8 cellular contexts compared by ENCODE assay signal in the genomic region with DNA sequence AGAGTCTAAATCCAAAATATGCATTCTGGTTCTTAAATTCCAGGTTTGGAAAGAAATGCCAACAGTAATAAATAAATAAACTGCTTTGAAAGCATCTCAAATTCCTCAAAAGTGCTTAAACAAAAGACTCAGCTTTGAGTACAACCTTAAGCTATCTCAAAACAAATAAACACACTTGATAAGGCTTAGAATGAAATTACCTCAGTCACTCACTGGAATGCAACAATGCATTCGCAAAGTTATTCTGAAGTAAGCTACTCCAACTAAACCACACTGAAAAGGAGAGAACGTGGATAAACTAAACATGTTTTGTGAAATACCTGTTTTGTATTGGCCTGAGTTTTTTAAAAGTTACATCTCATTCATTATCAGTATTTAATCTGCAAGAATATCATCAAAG. TPM values are rescaled to one million over a fixed set of nuclear protein-coding genes. Genes with fewer than 3 reads are reported as not detected.
DNase-seq lines count a peak whose midpoint lies in the region; ATAC-seq and TF ChIP-seq lines count a peak whose summit lies in the region.

No MANE protein-coding gene starts in this region.

- intact Hi-C loops in A673 (cut with micrococcal nuclease; ENCODE audit: unreplicated experiment) = no loop called here

- ATAC-seq in GM19467 (IDR thresholded peaks at IDR 0.05; ENCODE audit: unreplicated experiment) (no peak), GM18861 (IDR thresholded peaks at IDR 0.05; ENCODE audit: unreplicated experiment) (no peak), GM21367 (IDR thresholded peaks at IDR 0.05; ENCODE audit: unreplicated experiment) (no peak), HG03139 (IDR thresholded peaks at IDR 0.05; ENCODE audit: unreplicated experiment) (no peak)

- H3K27ac ChIP-seq in A673 (ENCODE audit: low read depth, low read length, poor library complexity, severe bottlenecking) (peak overlapping the region; percentile 87), brain microvascular endothelial cell (peak overlapping the region; percentile 91), mesodermal cell (ENCODE audit: low read depth, low read length, severe bottlenecking) (peak overlapping the region; percentile 95)

- peak overlapping the region; percentile 96 for H3K4me3 Mint-ChIP-seq in HFFc6

- H3K27ac Mint-ChIP-seq in HFFc6 = peak overlapping the region; percentile 90

- H3K27me3 ChIP-seq in A673 (replicated peaks; ENCODE audit: insufficient read depth, low read depth, low read length, poor library complexity) = no peaks in the 10 kb centered on the region
- no peaks in the 10 kb centered on the region for H3K27me3 ChIP-seq in brain microvascular endothelial cell (replicated peaks)

- peaks cover 22% of the 10 kb centered on the region for H3K4me1 Mint-ChIP-seq in HFFc6 (ENCODE audit: low read depth)

- H3K4me3 ChIP-seq in A673 (ENCODE audit: low read depth, low read length, poor library complexity, severe bottlenecking) = peak overlapping the region; percentile 87
- H3K4me3 ChIP-seq in brain microvascular endothelial cell (ENCODE audit: low read depth, low read length) = peak overlapping the region; percentile 85
- peak overlapping the region; percentile 59 for H3K4me3 ChIP-seq in mesodermal cell (ENCODE audit: extremely low read depth, insufficient read depth, low read length, poor library complexity, severe bottlenecking)

- H3K9me3 Mint-ChIP-seq in HFFc6 = no peaks in the 10 kb centered on the region

- POLR2A ChIA-PET in A673 (lab: Charles Lee; ENCODE audit: low non-redundant PET) = no interaction called here

- H3K9me3 ChIP-seq in A673 (ENCODE audit: low read depth, low read length, poor library complexity, severe bottlenecking) (no peaks in the 10 kb centered on the region), mesodermal cell (ENCODE audit: control insufficient read depth, low read length) (no peaks in the 10 kb centered on the region)

- CTCF ChIA-PET in A673 (lab: Charles Lee) = no interaction called here

- in situ Hi-C loops in brain microvascular endothelial cell (cut with HindIII; ENCODE audit: low pct_ligation_motif_present, low sequenced_read_pairs) = no loop called here

- H3K4me1 ChIP-seq in A673 (ENCODE audit: insufficient read depth, low read length, poor library complexity, severe bottlenecking) (peaks cover 30% of the 10 kb centered on the region), mesodermal cell (ENCODE audit: control insufficient read depth, insufficient read depth, low read length, poor library complexity, severe bottlenecking) (peaks cover 13% of the 10 kb centered on the region)

- H3K27me3 Mint-ChIP-seq in HFFc6 (ENCODE audit: insufficient read depth) = no peaks in the 10 kb centered on the region; the same call in 1 of the 2 replicates

- no peak for DNase-seq in A673 (ENCODE audit: low spot score)
- DNase-seq in HFFc6 = peak; percentile 18
- no peak for DNase-seq in brain microvascular endothelial cell

- H3K36me3 ChIP-seq in A673 (ENCODE audit: insufficient read depth, low read length, poor library complexity, severe bottlenecking) = peaks cover 3% of the 10 kb centered on the region
- peaks cover 2% of the 10 kb centered on the region for H3K36me3 ChIP-seq in brain microvascular endothelial cell (replicated peaks)
- peaks cover 23% of the 10 kb centered on the region for H3K36me3 ChIP-seq in mesodermal cell (ENCODE audit: control insufficient read depth, insufficient read depth, low read length)

- WGBS in mesodermal cell (ENCODE audit: insufficient coverage in 2 of 2), 2 experiments = 17% methylated on average over 1 of the region's 2 CpGs; no CpG with 5 or more reads in 1 of the 2 experiments

- no peak for TF ChIP-seq CTCF in A673 (conservative IDR thresholded peaks at IDR 0.05; ENCODE audit: low read depth, low read length)
- no peak for TF ChIP-seq CTCF in HFFc6 (IDR thresholded peaks at IDR 0.05)
- no peak for TF ChIP-seq CTCF in brain microvascular endothelial cell (IDR thresholded peaks at IDR 0.05; ENCODE audit: low read depth, low read length, missing control alignments)

- no TSS peak for BruUV-seq in A673 (replicated peaks; lab: Mats Ljungman, UMichigan)

- no peaks in the 10 kb centered on the region; the same call in 1 of the 2 replicates for H3K36me3 Mint-ChIP-seq in HFFc6 (ENCODE audit: low read depth)

RNA-seq across cellular contexts. Expression of a gene that starts 1.2 kb away (rescaled TPM):
- total RNA-seq in A673 (2021) = 20.2 and 20.9 TPM in 2 replicates
- 10 to 100 TPM; 13.4 to 16.5 (median 15.4) TPM for total RNA-seq in HFFc6 (2021; fragmentation: NEBNext Ultra II Directional; extraction: Animal tissue kit (Norgen Biotek cat#: 25700))
- 28.3 TPM for polyA plus RNA-seq in mesodermal cell (2013, experiment 1 of 2)
- polyA plus RNA-seq in mesodermal cell (2013, experiment 2 of 2) = 30.7 TPM
